ENCODE assay signal across 8 cellular contexts in the genomic region with DNA sequence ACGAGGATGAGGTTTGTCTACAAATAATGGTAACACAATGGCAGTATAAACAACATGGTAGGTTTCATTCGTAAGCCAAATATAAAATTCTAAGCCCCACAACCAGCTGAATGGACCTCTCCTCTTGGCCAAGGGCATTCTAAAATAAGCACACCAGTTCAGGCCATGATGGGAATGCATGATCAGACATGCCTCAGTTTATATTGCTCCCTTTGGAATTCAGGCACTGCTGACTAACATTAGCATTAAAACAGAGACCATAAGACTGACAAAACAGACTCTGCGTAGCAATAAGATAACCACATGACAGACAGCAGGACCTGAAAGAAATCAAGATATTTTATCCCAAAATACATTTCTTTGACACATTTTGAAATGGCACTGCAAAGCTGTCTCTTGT.
DNase-seq lines count a peak whose midpoint lies in the region; FAIRE-seq and TF ChIP-seq lines count a peak whose summit lies in the region.

No MANE protein-coding gene starts in this region.

- no peaks in the 10 kb centered on the region for H3K9me3 Mint-ChIP-seq in CD4-positive, alpha-beta memory T cell
- no peaks in the 10 kb centered on the region for H3K9me3 Mint-ChIP-seq in dendritic cell treated with granulocyte-macrophage colony-stimulating factor and Interleukin-4, amounts not matched to agents 40 ng/mL and 50 ng/mL, for 4 days

- peak overlapping the region; percentile 85 to 91 (median 88) for H3K4me3 Mint-ChIP-seq in CD4-positive, alpha-beta memory T cell
- no peak overlapping the region for H3K4me3 Mint-ChIP-seq in dendritic cell treated with granulocyte-macrophage colony-stimulating factor and Interleukin-4, amounts not matched to agents 40 ng/mL and 50 ng/mL, for 4 days

- no peak overlapping the region for H3K4me3 ChIP-seq in CD4-positive, alpha-beta memory T cell (ENCODE audit: low read length in 2 of 2)
- H3K4me3 ChIP-seq in MM.1S (ENCODE audit: low read length) (peak overlapping the region; percentile 61), neutrophil (ENCODE audit: low read depth in 1 of 2, low read length in 1 of 2) (no peak overlapping the region), suprapubic skin (no peak overlapping the region)

- POLR2A ChIA-PET in CD4-positive, alpha-beta memory T cell (lab: Charles Lee; ENCODE audit: partially characterized antibody), result interaction anchor here (0.5 to 3.4 kb wide), 17 partner anchors 10 to 559 kb away, joined by 3 to 26 read pairs (median 5); a partner anchor contains a TSS

- H3F3A ChIP-seq in MM.1S (ENCODE audit: insufficient read depth, low read length), result peaks cover 26% of the 10 kb centered on the region

- DNase-seq in CD4-positive, alpha-beta memory T cell, result peak in 1 of 5 donors; percentile 20
- DNase-seq in MM.1S, result no peak
- no peak for DNase-seq in GM12891 (ENCODE audit: insufficient read length, low spot score)
- DNase-seq in DMS 273 treated with DMSO at 0.1 percent for 48 hours (lab: John Stamatoyannopoulos, UW), result no peak
- DNase-seq in suprapubic skin (ENCODE audit: low spot score in 2 of 2), result no peak
- DNase-seq in NCI-H1092 treated with DMSO at 0.1 percent for 48 hours (lab: John Stamatoyannopoulos, UW), result no peak

- H3K36me3 Mint-ChIP-seq in CD4-positive, alpha-beta memory T cell, result no peaks in the 10 kb centered on the region
- no peaks in the 10 kb centered on the region for H3K36me3 Mint-ChIP-seq in dendritic cell treated with granulocyte-macrophage colony-stimulating factor and Interleukin-4, amounts not matched to agents 40 ng/mL and 50 ng/mL, for 4 days (ENCODE audit: low read depth)

- H3K9me2 ChIP-seq in MM.1S (replicated peaks; ENCODE audit: insufficient read depth, low read length), result no peaks in the 10 kb centered on the region

- no peaks in the 10 kb centered on the region for H3K79me2 ChIP-seq in MM.1S (ENCODE audit: low read length)

- no peak for FAIRE-seq in GM12891 (lab: Jason Lieb, UNC)

- peaks cover 62% of the 10 kb centered on the region for H3K4me1 ChIP-seq in CD4-positive, alpha-beta memory T cell (ENCODE audit: insufficient read depth, low read length)
- H3K4me1 ChIP-seq in MM.1S (ENCODE audit: low read length) (peaks cover 49% of the 10 kb centered on the region), neutrophil (ENCODE audit: control insufficient read depth in 1 of 2, insufficient read depth in 1 of 2, low read depth in 1 of 2, low read length in 1 of 2) (peaks cover 32% of the 10 kb centered on the region in 2 experiments), suprapubic skin (peaks cover 39% of the 10 kb centered on the region)

- peak overlapping the region; percentile 90 for H3K4me2 ChIP-seq in MM.1S (ENCODE audit: low read depth, low read length)

- no peaks in the 10 kb centered on the region for H4K20me1 ChIP-seq in MM.1S (ENCODE audit: insufficient read depth, low read length)

- TF ChIP-seq POLR2A in GM12891 (IDR thresholded peaks at IDR 0.05; ENCODE audit: low read depth, low read length) (no peak), suprapubic skin (IDR thresholded peaks at IDR 0.05) (no peak)

- H3K36me3 ChIP-seq in CD4-positive, alpha-beta memory T cell (ENCODE audit: insufficient read depth, low read length), result no peaks in the 10 kb centered on the region
- H3K36me3 ChIP-seq in MM.1S (replicated peaks; ENCODE audit: insufficient read depth, low read length) (no peaks in the 10 kb centered on the region), neutrophil (no peaks in the 10 kb centered on the region), suprapubic skin (no peaks in the 10 kb centered on the region)

- H3K4me1 Mint-ChIP-seq in CD4-positive, alpha-beta memory T cell, result peaks cover 54 to 85% (median 63%) of the 10 kb centered on the region in 4 donors
- peaks cover 23% of the 10 kb centered on the region for H3K4me1 Mint-ChIP-seq in dendritic cell treated with granulocyte-macrophage colony-stimulating factor and Interleukin-4, amounts not matched to agents 40 ng/mL and 50 ng/mL, for 4 days (ENCODE audit: low read depth)

- H3K9ac ChIP-seq in MM.1S (ENCODE audit: low read length), result peak overlapping the region; percentile 76

- 49% methylated on average over 3 of the region's 3 CpGs for WGBS in suprapubic skin

- H3K27me3 Mint-ChIP-seq in CD4-positive, alpha-beta memory T cell, result no peaks in the 10 kb centered on the region
- no peaks in the 10 kb centered on the region for H3K27me3 Mint-ChIP-seq in dendritic cell treated with granulocyte-macrophage colony-stimulating factor and Interleukin-4, amounts not matched to agents 40 ng/mL and 50 ng/mL, for 4 days

- H3K27ac ChIP-seq in CD4-positive, alpha-beta memory T cell (ENCODE audit: low read depth, low read length), result peak overlapping the region; percentile 96
- H3K27ac ChIP-seq in MM.1S (ENCODE audit: low read length), result peak overlapping the region; percentile 96
- H3K27ac ChIP-seq in neutrophil, result peak overlapping the region; percentile 87
- H3K27ac ChIP-seq in suprapubic skin, result no peak overlapping the region

- TF ChIP-seq EP300 in suprapubic skin (IDR thresholded peaks at IDR 0.05), result no peak

- CTCF ChIA-PET in CD4-positive, alpha-beta memory T cell (lab: Charles Lee; ENCODE audit: partially characterized antibody), result interaction anchor here (1.2 to 2.0 kb wide), 3 partner anchors 98 to 112 kb away, joined by 3 to 4 read pairs (median 3); no protein-coding TSS in a partner anchor

- H3K9me3 ChIP-seq in CD4-positive, alpha-beta memory T cell (ENCODE audit: control insufficient read depth in 1 of 2, low read length in 2 of 2), result no peaks in the 10 kb centered on the region
- H3K9me3 ChIP-seq in MM.1S (replicated peaks; ENCODE audit: insufficient read depth, low read length), result no peaks in the 10 kb centered on the region
- no peaks in the 10 kb centered on the region for H3K9me3 ChIP-seq in neutrophil
- no peaks in the 10 kb centered on the region for H3K9me3 ChIP-seq in suprapubic skin

- intact Hi-C loops in CD4-positive, alpha-beta memory T cell (cut with micrococcal nuclease), result loop anchor here (1.0 to 10.0 kb wide), 9 partner anchors 10 to 306 kb away; a partner anchor contains a TSS
- intact Hi-C loops in dendritic cell treated with granulocyte-macrophage colony-stimulating factor and Interleukin-4, amounts not matched to agents 40 ng/mL and 50 ng/mL, for 4 days (cut with micrococcal nuclease), result loop anchor here (1.0 kb wide), 1 partner anchor 44 kb away; no protein-coding TSS in a partner anchor

- H2AFZ ChIP-seq in MM.1S (ENCODE audit: low read length), result 0 out of 2 replicates have a peak overlapping the region, but pooled peaks have one; percentile 50

- TF ChIP-seq CTCF in MM.1S (IDR thresholded peaks at IDR 0.05; ENCODE audit: low read length) (no peak), neutrophil (IDR thresholded peaks at IDR 0.05) (no peak), suprapubic skin (IDR thresholded peaks at IDR 0.05) (no peak)

- no peaks in the 10 kb centered on the region for H3K27me3 ChIP-seq in CD4-positive, alpha-beta memory T cell (ENCODE audit: insufficient read depth, low read length)
- H3K27me3 ChIP-seq in MM.1S (replicated peaks; ENCODE audit: insufficient read depth, low read length) (no peaks in the 10 kb centered on the region), neutrophil (no peaks in the 10 kb centered on the region), suprapubic skin (no peaks in the 10 kb centered on the region)

- peak overlapping the region; percentile 98 to 100 (median 100) for H3K27ac Mint-ChIP-seq in CD4-positive, alpha-beta memory T cell
- peak overlapping the region; percentile 78 for H3K27ac Mint-ChIP-seq in dendritic cell treated with granulocyte-macrophage colony-stimulating factor and Interleukin-4, amounts not matched to agents 40 ng/mL and 50 ng/mL, for 4 days

TF ChIP-seq in GM12891, 5 proteins besides CTCF, POLR2A, EP300 and RAD21:
- no peak for TF ChIP-seq TAF1 (IDR thresholded peaks at IDR 0.05; ENCODE audit: low read depth, low read length)
